ENCODE assay signal across 19 cellular contexts in the genomic region with DNA sequence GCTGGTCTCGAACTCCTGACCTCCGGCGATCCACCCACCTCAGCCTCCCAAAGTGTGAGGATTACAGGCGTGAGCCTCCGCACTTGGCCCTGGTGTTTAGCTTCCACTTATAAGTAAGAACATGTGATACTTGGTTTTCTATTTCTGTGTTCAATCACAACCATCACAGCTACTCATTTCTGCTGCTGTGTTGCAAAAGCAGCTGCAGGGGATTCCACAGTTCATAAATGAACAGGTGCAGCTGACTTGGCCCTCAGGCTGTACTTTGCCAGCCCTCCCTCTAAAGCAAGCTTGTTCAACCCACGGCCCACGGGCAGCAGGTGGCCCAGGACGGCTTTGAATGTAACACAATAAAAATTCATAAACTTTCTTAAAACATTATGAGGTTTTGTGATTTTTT.
DNase-seq lines count a peak whose midpoint lies in the region; ATAC-seq and TF ChIP-seq lines count a peak whose summit lies in the region.
"Had no signal": no experiment of that assay in that cellular context is flagged by ENCODE, and none has a peak within 500 bp of the region (broad histone marks: within the 10 kb centered on the region; RNA-seq: fewer than 3 reads in every experiment).

No MANE protein-coding gene starts in this region.

- H3K4me1 Mint-ChIP-seq in HFFc6 (ENCODE audit: low read depth) (peaks cover 56% of the 10 kb centered on the region), nephron (peaks cover 21% of the 10 kb centered on the region)
- peaks cover 13% of the 10 kb centered on the region for H3K4me1 Mint-ChIP-seq in activated T-cell treated with anti-CD3 and anti-CD28 coated beads, Interleukin-2, amount 50 U/mL, for 72 hours (ENCODE audit: low read depth)

- intact Hi-C loops in breast epithelium (cut with DNase I; ENCODE audit: low total_unique reads), result no loop called here
- intact Hi-C loops in A673 (cut with micrococcal nuclease; ENCODE audit: unreplicated experiment), result no loop called here

- peaks cover 4% of the 10 kb centered on the region; the same call in 1 of the 2 replicates for H3K36me3 Mint-ChIP-seq in HFFc6 (ENCODE audit: low read depth)
- peaks cover 6% of the 10 kb centered on the region for H3K36me3 Mint-ChIP-seq in nephron (ENCODE audit: low read depth)
- peaks cover 4 to 6% of the 10 kb centered on the region in 2 donors for H3K36me3 Mint-ChIP-seq in activated T-cell treated with anti-CD3 and anti-CD28 coated beads, Interleukin-2, amount 50 U/mL, for 72 hours (ENCODE audit: insufficient read depth in 2 of 2)

- H3K27ac ChIP-seq in breast epithelium (no peak overlapping the region), A673 (ENCODE audit: low read depth, low read length, poor library complexity, severe bottlenecking) (no peak overlapping the region)
- H3K27ac ChIP-seq: KMS-11, skin epidermis had no signal

- H3K27me3 Mint-ChIP-seq in HFFc6 (ENCODE audit: insufficient read depth) (peaks cover 2% of the 10 kb centered on the region; the same call in 1 of the 2 replicates), nephron (ENCODE audit: low read depth) (peaks cover 12% of the 10 kb centered on the region)
- H3K27me3 Mint-ChIP-seq in activated T-cell treated with anti-CD3 and anti-CD28 coated beads, Interleukin-2, amount 50 U/mL, for 72 hours (ENCODE audit: low read depth), result no peaks in the 10 kb centered on the region
- H3K27me3 Mint-ChIP-seq: stimulated activated naive CD8-positive, alpha-beta T cell treated with anti-CD3 and anti-CD28 coated beads, Interleukin-15, Interleukin-2, amounts not matched to agents 100 ng/mL and 50 ng/mL, for 24 hours had no signal

- CTCF ChIA-PET in A673 (lab: Charles Lee), result no interaction called here

- no peak for TF ChIP-seq CTCF in HFFc6 (IDR thresholded peaks at IDR 0.05)
- no peak for TF ChIP-seq CTCF in nephron (IDR thresholded peaks at IDR 0.05; ENCODE audit: unreplicated experiment in 3 of 3)
- no peak for TF ChIP-seq CTCF in breast epithelium (IDR thresholded peaks at IDR 0.05)
- no peak for TF ChIP-seq CTCF in A673 (conservative IDR thresholded peaks at IDR 0.05; ENCODE audit: low read depth, low read length)

- DNase-seq in HFFc6 (no peak), NCI-H345 (lab: John Stamatoyannopoulos, UW) (peak; percentile 68), RPMI8226 (no peak), breast epithelium (ENCODE audit: low spot score in 2 of 2) (no peak), A673 (ENCODE audit: low spot score) (no peak)
- DNase-seq in activated T-cell treated with anti-CD3 and anti-CD28 coated beads, Interleukin-2, amount 50 U/mL, for 72 hours, result no peak
- DNase-seq: activated CD4-positive, CD25-positive, alpha-beta regulatory T cell; activated CD8-positive, alpha-beta memory T cell treated with anti-CD3 and anti-CD28 coated beads, Interleukin-2, amount 50 U/mL, for 48 hours; activated naive CD4-positive, alpha-beta T cell treated with anti-CD3 and anti-CD28 coated beads, Interleukin-2, amount 50 U/mL, for 16 hours; foreskin melanocyte; NCI-H1930; SW 1271 had no signal

- H3K36me3 ChIP-seq in breast epithelium, result no peaks in the 10 kb centered on the region
- no peaks in the 10 kb centered on the region for H3K36me3 ChIP-seq in A673 (ENCODE audit: insufficient read depth, low read length, poor library complexity, severe bottlenecking)

- peak; percentile 60 for ATAC-seq in GM18505 (IDR thresholded peaks at IDR 0.05; ENCODE audit: unreplicated experiment)
- no peak for ATAC-seq in activated T-cell treated with anti-CD3 and anti-CD28 coated beads, Interleukin-2, amount 50 U/mL, for 72 hours (replicated peaks in 1 of 2)

- H3K27ac Mint-ChIP-seq in HFFc6 (0 out of 2 replicates have a peak overlapping the region, but pooled peaks have one; percentile 8), nephron (peak overlapping the region; percentile 10 to 53 (median 46))
- H3K27ac Mint-ChIP-seq in activated T-cell treated with anti-CD3 and anti-CD28 coated beads, Interleukin-2, amount 50 U/mL, for 72 hours, result no peak overlapping the region
- H3K27ac Mint-ChIP-seq: endodermal cell; stimulated activated naive CD8-positive, alpha-beta T cell treated with anti-CD3 and anti-CD28 coated beads, Interleukin-15, Interleukin-2, amounts not matched to agents 100 ng/mL and 50 ng/mL, for 24 hours had no signal

- peaks cover 6% of the 10 kb centered on the region; the same call in 1 of the 2 replicates for H3K9me3 Mint-ChIP-seq in HFFc6
- peaks cover 5% of the 10 kb centered on the region for H3K9me3 Mint-ChIP-seq in nephron
- H3K9me3 Mint-ChIP-seq in activated T-cell treated with anti-CD3 and anti-CD28 coated beads, Interleukin-2, amount 50 U/mL, for 72 hours, result peaks cover 0 to 2% of the 10 kb centered on the region in 2 donors
- H3K9me3 Mint-ChIP-seq: endodermal cell; stimulated activated naive CD8-positive, alpha-beta T cell treated with anti-CD3 and anti-CD28 coated beads, Interleukin-15, Interleukin-2, amounts not matched to agents 100 ng/mL and 50 ng/mL, for 24 hours had no signal

- no TSS peak for BruUV-seq in A673 (replicated peaks; lab: Mats Ljungman, UMichigan)

- H3K4me1 ChIP-seq in breast epithelium (no peaks in the 10 kb centered on the region), A673 (ENCODE audit: insufficient read depth, low read length, poor library complexity, severe bottlenecking) (no peaks in the 10 kb centered on the region)

- H3K27me3 ChIP-seq in breast epithelium (no peaks in the 10 kb centered on the region), A673 (replicated peaks; ENCODE audit: insufficient read depth, low read depth, low read length, poor library complexity) (no peaks in the 10 kb centered on the region)

- POLR2A ChIA-PET in A673 (lab: Charles Lee; ENCODE audit: low non-redundant PET), result no interaction called here

- no peak overlapping the region for H3K4me3 Mint-ChIP-seq in HFFc6
- no peak overlapping the region for H3K4me3 Mint-ChIP-seq in nephron
- no peak overlapping the region for H3K4me3 Mint-ChIP-seq in activated T-cell treated with anti-CD3 and anti-CD28 coated beads, Interleukin-2, amount 50 U/mL, for 72 hours
- H3K4me3 Mint-ChIP-seq: endodermal cell; stimulated activated naive CD8-positive, alpha-beta T cell treated with anti-CD3 and anti-CD28 coated beads, Interleukin-15, Interleukin-2, amounts not matched to agents 100 ng/mL and 50 ng/mL, for 24 hours had no signal

- H3K4me3 ChIP-seq in breast epithelium (no peak overlapping the region), A673 (ENCODE audit: low read depth, low read length, poor library complexity, severe bottlenecking) (no peak overlapping the region)
- H3K4me3 ChIP-seq: lung, skin epidermis had no signal

- H3K9me3 ChIP-seq in breast epithelium (peaks cover 0 to 6% of the 10 kb centered on the region in 2 donors), A673 (ENCODE audit: low read depth, low read length, poor library complexity, severe bottlenecking) (no peaks in the 10 kb centered on the region)

- no peak for TF ChIP-seq POLR2A in GM18505 (IDR thresholded peaks at IDR 0.05; ENCODE audit: borderline replicate concordance, extremely low read depth, insufficient read depth, insufficient read length)
- no peak for TF ChIP-seq POLR2A in breast epithelium (IDR thresholded peaks at IDR 0.05)
